In the genomic region with DNA sequence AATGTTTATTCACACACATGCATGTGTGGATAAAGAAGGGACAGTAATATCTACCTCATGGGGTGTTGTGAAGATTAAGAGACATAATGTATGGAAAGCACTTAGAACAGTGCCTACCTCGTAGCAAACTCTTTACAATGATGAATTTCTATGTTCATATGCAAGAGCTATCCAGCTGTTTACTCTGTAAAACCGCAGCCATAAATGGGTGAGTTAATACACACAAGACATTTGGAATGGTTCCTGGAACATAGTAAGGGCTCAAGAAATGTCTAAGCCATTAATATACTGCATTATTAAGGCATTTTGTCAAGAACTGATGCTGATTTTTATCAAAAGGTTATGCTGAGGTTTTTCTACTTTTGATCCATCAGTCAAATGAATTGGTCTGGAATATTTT, we compare ENCODE assay signal across 18 cellular contexts.
"Had no signal": no experiment of that assay in that cellular context is flagged by ENCODE, and none has a peak within 500 bp of the region (broad histone marks: within the 10 kb centered on the region; RNA-seq: fewer than 3 reads in every experiment).

No MANE protein-coding gene starts in this region.

- H3K27me3 ChIP-seq: heart left ventricle, transverse colon had no signal

- H3K4me3 ChIP-seq: heart left ventricle, lower lobe of right lung, prostate gland, smooth muscle cell, transverse colon had no signal

- ATAC-seq: heart left ventricle, left cardiac atrium, lower lobe of right lung, right cardiac atrium had no signal

- H3K4me1 ChIP-seq: heart left ventricle, lower lobe of right lung, prostate gland, transverse colon had no signal

- H3K36me3 ChIP-seq: heart left ventricle, lower lobe of right lung, prostate gland, transverse colon had no signal

- H3K9me3 ChIP-seq: lower lobe of right lung, prostate gland, transverse colon had no signal

- H3K27ac ChIP-seq: heart left ventricle, lower lobe of right lung, prostate gland, transverse colon had no signal

- DNase-seq: activated naive CD4-positive, alpha-beta T cell; activated naive CD8-positive, alpha-beta T cell treated with anti-CD3 and anti-CD28 coated beads, Interleukin-2, amount 10 ng/mL, durations not matched to agents 7 days and 5 days; activated T-cell treated with anti-CD3 and anti-CD28 coated beads for 4 hours; anterior cingulate cortex; cerebellar nuclear complex; effector CD8-positive, alpha-beta T cell; foreskin melanocyte; heart left ventricle; left cardiac atrium; lower lobe of right lung; midbrain; right cardiac atrium; stimulated activated CD4-positive, alpha-beta T cell treated with anti-CD3 and anti-CD28 coated beads, Interleukin-4, amount 100 ng/mL, for 4 hours; stimulated activated CD8-positive, alpha-beta memory T cell treated with anti-CD3 and anti-CD28 coated beads, Interleukin-4, amount 100 ng/mL, for 48 hours; stimulated activated naive CD4-positive, alpha-beta T cell treated with Interleukin-2 at 50 U/mL for 16 hours; transverse colon had no signal
